9 cellular contexts compared by ENCODE assay signal in genomic region chr5:94793113-94793815, GRCh38.
DNase-seq lines count a peak whose midpoint lies in the region; ATAC-seq and TF ChIP-seq lines count a peak whose summit lies in the region.
"Had no signal": no experiment of that assay in that cellular context is flagged by ENCODE, and none has a peak within 500 bp of the region (broad histone marks: within the 10 kb centered on the region; RNA-seq: fewer than 3 reads in every experiment).

No MANE protein-coding gene starts in this region.

- H3K27me3 Mint-ChIP-seq in glutamatergic neuron (ENCODE audit: unreplicated experiment) = no peaks in the 10 kb centered on the region

- ATAC-seq in left lobe of liver (no peak), left ventricle myocardium superior (no peak)

- peak; percentile 22 for DNase-seq in NCI-H82 (lab: John Stamatoyannopoulos, UW)
- no peak for DNase-seq in NCI-H82 treated with DMSO at 0.1 percent for 48 hours (lab: John Stamatoyannopoulos, UW; ENCODE audit: unreplicated experiment)
- DNase-seq in HCEC 1CT = peak; percentile 95
- DNase-seq in MV-4-11 (lab: John Stamatoyannopoulos, UW) = peak; percentile 91
- no peak for DNase-seq in glutamatergic neuron
- no peak for DNase-seq in left lobe of liver (ENCODE audit: low spot score)
- no peak for DNase-seq in left ventricle myocardium superior

- no peak overlapping the region for H3K4me3 Mint-ChIP-seq in glutamatergic neuron (ENCODE audit: unreplicated experiment)

- no peak overlapping the region for H3K27ac Mint-ChIP-seq in glutamatergic neuron (ENCODE audit: unreplicated experiment)

- no peak for TF ChIP-seq CTCF in glutamatergic neuron (IDR thresholded peaks at IDR 0.05; ENCODE audit: partially characterized antibody, unreplicated experiment)

- intact Hi-C loops in left ventricle myocardium superior (cut with micrococcal nuclease) = no loop called here

- H3K27ac ChIP-seq in cingulate gyrus (ENCODE audit: low read depth, low read length) = peak overlapping the region; percentile 60
- H3K27ac ChIP-seq: 22Rv1 had no signal

- no peaks in the 10 kb centered on the region for H3K36me3 Mint-ChIP-seq in glutamatergic neuron (ENCODE audit: unreplicated experiment)

- H3K9me3 Mint-ChIP-seq in glutamatergic neuron (ENCODE audit: unreplicated experiment) = no peaks in the 10 kb centered on the region

- H3K4me1 Mint-ChIP-seq in glutamatergic neuron (ENCODE audit: low read depth, unreplicated experiment) = no peaks in the 10 kb centered on the region

Comparison
In these comparisons a context has a peak if more than half of its experiments do, and no peak if none do; other contexts are left out.
1. DNase-seq: peak in NCI-H82 (single experiment), HCEC 1CT (single experiment) and MV-4-11 (single experiment); none in NCI-H82 treated with DMSO at 0.1 percent for 48 hours (single experiment), glutamatergic neuron (single experiment), left lobe of liver (single experiment) and left ventricle myocardium superior (single experiment).